10 cellular contexts compared by ENCODE assay signal in genomic region chr6:96304997-96305396, GRCh38.
DNase-seq lines count a peak whose midpoint lies in the region; ATAC-seq lines count a peak whose summit lies in the region.
"Had no signal": no experiment of that assay in that cellular context is flagged by ENCODE, and none has a peak within 500 bp of the region (broad histone marks: within the 10 kb centered on the region; RNA-seq: fewer than 3 reads in every experiment).

No MANE protein-coding gene starts in this region.

- no peak overlapping the region for H3K4me3 ChIP-seq in mesenchymal stem cell (ENCODE audit: insufficient read depth in 1 of 2, low read depth in 1 of 2, low read length in 2 of 2)

- no peaks in the 10 kb centered on the region for H3K27me3 ChIP-seq in mesenchymal stem cell (ENCODE audit: control insufficient read depth in 1 of 2, insufficient read depth in 1 of 2, low read length in 2 of 2)

- no peaks in the 10 kb centered on the region for H3K36me3 Mint-ChIP-seq in activated CD8-positive, alpha-beta memory T cell treated with anti-CD3 and anti-CD28 coated beads, Interleukin-2, amount 10 ng/mL, durations not matched to agents 7 days and 5 days
- H3K36me3 Mint-ChIP-seq: activated naive CD8-positive, alpha-beta T cell; IgD-negative memory B cell had no signal

- peaks cover 4% of the 10 kb centered on the region for H3K27me3 Mint-ChIP-seq in activated CD8-positive, alpha-beta memory T cell treated with anti-CD3 and anti-CD28 coated beads, Interleukin-2, amount 10 ng/mL, durations not matched to agents 7 days and 5 days
- H3K27me3 Mint-ChIP-seq: activated naive CD8-positive, alpha-beta T cell; IgD-negative memory B cell had no signal

- WGBS in mesenchymal stem cell: 77% methylated on average over 2 of the region's 2 CpGs

- H3K23ac ChIP-seq in mesenchymal stem cell (ENCODE audit: low read length in 2 of 2): no peak overlapping the region

- H2BK120ac ChIP-seq in mesenchymal stem cell (ENCODE audit: low read depth, low read length): no peak overlapping the region

- H3K4ac ChIP-seq in mesenchymal stem cell (ENCODE audit: low read depth in 1 of 2, low read length in 2 of 2): no peak overlapping the region

- H3K27ac Mint-ChIP-seq in activated CD8-positive, alpha-beta memory T cell treated with anti-CD3 and anti-CD28 coated beads, Interleukin-2, amount 10 ng/mL, durations not matched to agents 7 days and 5 days: no peak overlapping the region
- H3K27ac Mint-ChIP-seq: activated naive CD8-positive, alpha-beta T cell; IgD-negative memory B cell had no signal

- no peaks in the 10 kb centered on the region for H3K36me3 ChIP-seq in mesenchymal stem cell (ENCODE audit: control insufficient read depth in 1 of 2, insufficient read depth in 2 of 2, low read depth in 1 of 2, low read length in 2 of 2)

- H3K18ac ChIP-seq in mesenchymal stem cell (ENCODE audit: low read depth in 1 of 2, low read length in 2 of 2): no peak overlapping the region

- no peak overlapping the region for H4K8ac ChIP-seq in mesenchymal stem cell (ENCODE audit: low read length)

- H3K79me1 ChIP-seq in mesenchymal stem cell (replicated peaks; ENCODE audit: low read length, poor library complexity, severe bottlenecking): no peaks in the 10 kb centered on the region

- H2AK5ac ChIP-seq in mesenchymal stem cell (ENCODE audit: low read length, severe bottlenecking): no peak overlapping the region

- no peak overlapping the region for H3K4me2 ChIP-seq in mesenchymal stem cell (ENCODE audit: low read length, poor library complexity, severe bottlenecking)

- no peak for DNase-seq in activated CD8-positive, alpha-beta memory T cell treated with anti-CD3 and anti-CD28 coated beads, Interleukin-2, amount 10 ng/mL, durations not matched to agents 7 days and 5 days
- DNase-seq in activated CD8-positive, alpha-beta memory T cell treated with anti-CD3 and anti-CD28 coated beads, Interleukin-2, amount 50 U/mL, for 48 hours: no peak
- DNase-seq in mesenchymal stem cell (peak; percentile 0), globus pallidus (ENCODE audit: low spot score) (no peak), medulla oblongata (ENCODE audit: extremely low spot score) (no peak)
- no peak for DNase-seq in NK-92 treated with Interleukin-12 subunit alpha and Interleukin-12 subunit beta, amount 100 ng/mL, for 24 hours (lab: John Stamatoyannopoulos, UW)

- H3K9me3 ChIP-seq in mesenchymal stem cell (ENCODE audit: control insufficient read depth, low read length): peaks cover 6% of the 10 kb centered on the region

- H2BK5ac ChIP-seq in mesenchymal stem cell (ENCODE audit: low read depth, low read length, poor library complexity, severe bottlenecking): no peak overlapping the region

- CTCF ChIA-PET in activated CD8-positive, alpha-beta memory T cell treated with anti-CD3 and anti-CD28 coated beads, Interleukin-2, amount 10 ng/mL, durations not matched to agents 7 days and 5 days (lab: Charles Lee): no interaction called here

- peaks cover 9% of the 10 kb centered on the region for H3K4me1 Mint-ChIP-seq in activated CD8-positive, alpha-beta memory T cell treated with anti-CD3 and anti-CD28 coated beads, Interleukin-2, amount 10 ng/mL, durations not matched to agents 7 days and 5 days
- H3K4me1 Mint-ChIP-seq: IgD-negative memory B cell had no signal

- H3K27ac ChIP-seq in mesenchymal stem cell (ENCODE audit: low read length, poor library complexity, severe bottlenecking): no peak overlapping the region

- H4K91ac ChIP-seq in mesenchymal stem cell (ENCODE audit: low read length): no peak overlapping the region

- no peak overlapping the region for H3K14ac ChIP-seq in mesenchymal stem cell (ENCODE audit: low read length in 2 of 2)

- no peak overlapping the region for H2BK12ac ChIP-seq in mesenchymal stem cell (ENCODE audit: low read length in 2 of 2)

- H3K4me1 ChIP-seq in mesenchymal stem cell (ENCODE audit: control insufficient read depth, insufficient read depth, low read depth, low read length): peaks cover 1% of the 10 kb centered on the region

- H2BK15ac ChIP-seq in mesenchymal stem cell (ENCODE audit: low read depth, poor library complexity, severe bottlenecking): no peak overlapping the region

- peak; percentile 95 for ATAC-seq in activated CD8-positive, alpha-beta memory T cell treated with anti-CD3 and anti-CD28 coated beads, Interleukin-2, amount 10 ng/mL, durations not matched to agents 7 days and 5 days
- ATAC-seq in GM21717 (IDR thresholded peaks at IDR 0.05; ENCODE audit: unreplicated experiment) (peak; percentile 99), HG03175 (IDR thresholded peaks at IDR 0.05; ENCODE audit: unreplicated experiment) (peak; percentile 98)

- no peaks in the 10 kb centered on the region for H3K9me3 Mint-ChIP-seq in activated CD8-positive, alpha-beta memory T cell treated with anti-CD3 and anti-CD28 coated beads, Interleukin-2, amount 10 ng/mL, durations not matched to agents 7 days and 5 days (ENCODE audit: low read depth)

- no peak overlapping the region for H3K9ac ChIP-seq in mesenchymal stem cell (ENCODE audit: low read length)

- H3K4me3 Mint-ChIP-seq in activated CD8-positive, alpha-beta memory T cell treated with anti-CD3 and anti-CD28 coated beads, Interleukin-2, amount 10 ng/mL, durations not matched to agents 7 days and 5 days: no peak overlapping the region
- H3K4me3 Mint-ChIP-seq: activated naive CD8-positive, alpha-beta T cell; IgD-negative memory B cell had no signal

- H2AFZ ChIP-seq in mesenchymal stem cell (ENCODE audit: low read depth, low read length): no peak overlapping the region
